Comparison of ENCODE assay signal across 8 cellular contexts in genomic region chr9:109012009-109012875, GRCh38. TPM values are rescaled to one million over a fixed set of nuclear protein-coding genes. Genes with fewer than 3 reads are reported as not detected.
DNase-seq lines count a peak whose midpoint lies in the region; ATAC-seq and TF ChIP-seq lines count a peak whose summit lies in the region.

No MANE protein-coding gene starts in this region.

- H3K4me3 ChIP-seq in BJ (ENCODE audit: low read depth, low read length) (peak overlapping the region; percentile 74), transverse colon (peak overlapping the region; percentile 67 to 97 (median 92))

- peak; percentile 26 for TF ChIP-seq POLR2A in transverse colon (IDR thresholded peaks at IDR 0.05)

- peak overlapping the region; percentile 84 to 90 for H3K27ac Mint-ChIP-seq in activated naive CD4-positive, alpha-beta T cell treated with anti-CD3 and anti-CD28 coated beads, Interleukin-2, amount 50 U/mL, for 72 hours

- no peaks in the 10 kb centered on the region for H3K9me3 ChIP-seq in transverse colon

- TF ChIP-seq CTCF in BJ (IDR thresholded peaks at IDR 0.05; ENCODE audit: insufficient read depth, low read depth, low read length), result no peak
- TF ChIP-seq CTCF in transverse colon (IDR thresholded peaks at IDR 0.05), result no peak

- in situ Hi-C loops in transverse colon (cut with MboI; ENCODE audit: low pct_ligation_motif_present in 1 of 4, low pct_unique_long_range_greater_than_20kb in 1 of 4, low sequenced_read_pairs in 3 of 4), result no loop called here

- H3K9me3 Mint-ChIP-seq in activated naive CD4-positive, alpha-beta T cell treated with anti-CD3 and anti-CD28 coated beads, Interleukin-2, amount 50 U/mL, for 72 hours, result no peaks in the 10 kb centered on the region

- 4 to 13% methylated on average over 9 to 26 of the region's 29 CpGs for WGBS in transverse colon (ENCODE audit: low coverage in 1 of 2), 2 donors

- POLR2A ChIA-PET in BJ (lab: Charles Lee), result interaction anchor here (0.6 to 0.7 kb wide), 2 partner anchors 13 to 44 kb away, joined by 3 read pairs; no protein-coding TSS in a partner anchor

- TF ChIP-seq EP300 in transverse colon (IDR thresholded peaks at IDR 0.05; ENCODE audit: low read depth), result no peak

- H3K36me3 Mint-ChIP-seq in activated naive CD4-positive, alpha-beta T cell treated with anti-CD3 and anti-CD28 coated beads, Interleukin-2, amount 50 U/mL, for 72 hours, result peaks cover 5% of the 10 kb centered on the region in 2 donors

- H3K27me3 ChIP-seq in BJ (ENCODE audit: control insufficient read depth, insufficient read depth, low read length) (no peaks in the 10 kb centered on the region), transverse colon (no peaks in the 10 kb centered on the region)

- intact Hi-C loops in transverse colon (cut with DNase I; ENCODE audit: low total_unique reads), result no loop called here

- peak overlapping the region; percentile 89 to 97 (median 95) for H3K27ac ChIP-seq in transverse colon

- CTCF ChIA-PET in BJ (lab: Yijun Ruan, JAX), result interaction anchor here (0.6 to 1.3 kb wide), 2 partner anchors 62 to 339 kb away, joined by 3 read pairs; no protein-coding TSS in a partner anchor

- DNase-seq in BJ (ENCODE audit: low read depth) (peak; percentile 74), RPMI7951 (ENCODE audit: low read depth) (peak; percentile 99), glomerular visceral epithelial cell (ENCODE audit: extremely low spot score) (peak; percentile 95), occipital lobe (lab: John Stamatoyannopoulos, UW) (peak; percentile 63), transverse colon (peak; percentile 54)
- peak; percentile 49 to 72 for DNase-seq in activated naive CD4-positive, alpha-beta T cell treated with anti-CD3 and anti-CD28 coated beads, Interleukin-2, amount 50 U/mL, for 72 hours (ENCODE audit: low spot score in 2 of 2)

- H3K4me1 ChIP-seq in transverse colon, result peaks cover 7 to 34% (median 20%) of the 10 kb centered on the region in 4 donors

- ATAC-seq in GM19372 (IDR thresholded peaks at IDR 0.05; ENCODE audit: low read depth, unreplicated experiment) (peak; percentile 19), HG03565 (IDR thresholded peaks at IDR 0.05; ENCODE audit: unreplicated experiment) (peak; percentile 27)
- ATAC-seq in activated naive CD4-positive, alpha-beta T cell treated with anti-CD3 and anti-CD28 coated beads, Interleukin-2, amount 50 U/mL, for 72 hours, result peak; percentile 66 to 81

- H3K36me3 ChIP-seq in BJ (ENCODE audit: control insufficient read depth, insufficient read depth, low read length), result no peaks in the 10 kb centered on the region
- H3K36me3 ChIP-seq in transverse colon, result no peaks in the 10 kb centered on the region

RNA-seq across cellular contexts. Expression of gene CTNNAL1, which starts 1.1 kb away (rescaled TPM):
- 32.6 and 70.9 TPM in 2 replicates for polyA plus RNA-seq in BJ (2011; rRNA removed)
- polyA minus RNA-seq in BJ (2011; rRNA and poly(A)+ RNA removed), result 10.9 and 11.5 TPM in 2 replicates
- total RNA-seq in RPMI7951 (2014; rRNA removed; shearing (Covaris generic)), result 114 and 136 TPM in 2 replicates
- 10 to 100 TPM; 20.2 to 32.7 TPM for total RNA-seq in activated naive CD4-positive, alpha-beta T cell treated with anti-CD3 and anti-CD28 coated beads, Interleukin-2, amount 50 U/mL, for 72 hours
- total RNA-seq in occipital lobe, result 14.0 TPM
- 10 to 100 TPM in 1 of 4 donors, 1 to 10 TPM in 3; 6.0 to 12.1 (median 8.1) TPM for total RNA-seq in transverse colon

Comparison
In these comparisons a context has a peak if more than half of its experiments do, and no peak if none do; other contexts are left out.
1. Peak in every context shown above with its lines: DNase-seq, ATAC-seq, H3K4me3 ChIP-seq and H3K27ac ChIP-seq.
2. ATAC-seq: peak in every context shown above with its lines; median percentile 74 in activated naive CD4-positive, alpha-beta T cell treated with anti-CD3 and anti-CD28 coated beads, Interleukin-2, amount 50 U/mL, for 72 hours; 27 in HG03565; 19 in GM19372.